In genomic region chr3:101725192-101725889, GRCh38 we compare ENCODE assay signal across 8 cellular contexts. TPM values are rescaled to one million over a fixed set of nuclear protein-coding genes. Genes with fewer than 3 reads are reported as not detected.
DNase-seq lines count a peak whose midpoint lies in the region; ATAC-seq, FAIRE-seq and TF ChIP-seq lines count a peak whose summit lies in the region.

No MANE protein-coding gene starts in this region.

- peaks cover 7 to 12% of the 10 kb centered on the region in 2 donors for H3K36me3 Mint-ChIP-seq in activated naive CD4-positive, alpha-beta T cell treated with anti-CD3 and anti-CD28 coated beads, Interleukin-2, amount 50 U/mL, for 72 hours

- no peak for TF ChIP-seq CTCF in AG09309 (IDR thresholded peaks at IDR 0.05; ENCODE audit: control insufficient read depth, insufficient read depth, low read depth, low read length, missing control alignments)
- peak in 1 of 6 experiments; percentile 1 for TF ChIP-seq CTCF in Peyer's patch (IDR thresholded peaks at IDR 0.05)
- TF ChIP-seq CTCF in pancreas (IDR thresholded peaks at IDR 0.05): no peak

- H3K27ac Mint-ChIP-seq in activated naive CD4-positive, alpha-beta T cell treated with anti-CD3 and anti-CD28 coated beads, Interleukin-2, amount 50 U/mL, for 72 hours: peak overlapping the region; percentile 90 to 93

- no peak for FAIRE-seq in pancreas (lab: Jason Lieb, UNC)

- WGBS in pancreas, 2 donors: 1 to 2% methylated on average over 21 of the region's 21 CpGs

- DNase-seq in AG09309 (ENCODE audit: low read depth): no peak
- DNase-seq in Peyer's patch: peak; percentile 59 to 77 (median 60)
- DNase-seq in activated naive CD4-positive, alpha-beta T cell treated with anti-CD3 and anti-CD28 coated beads, Interleukin-2, amount 50 U/mL, for 72 hours (ENCODE audit: low spot score in 2 of 2): peak; percentile 40 to 71
- no peak for DNase-seq in Right ventricle myocardium inferior (ENCODE audit: missing footprints)
- peak in 3 of 6 donors; percentile 23 to 67 (median 30) for DNase-seq in pancreas
- DNase-seq in NCI-H510A (lab: John Stamatoyannopoulos, UW): no peak

- intact Hi-C loops in Right ventricle myocardium inferior (cut with DNase I) (no loop called here), pancreas (cut with DNase I) (no loop called here)

- H3K9me3 ChIP-seq in Peyer's patch (no peaks in the 10 kb centered on the region), pancreas (no peaks in the 10 kb centered on the region)

- H3K36me3 ChIP-seq in Peyer's patch (peaks cover 0 to 12% (median 0%) of the 10 kb centered on the region in 3 donors), pancreas (no peaks in the 10 kb centered on the region)

- H3K27ac ChIP-seq in Peyer's patch: peak overlapping the region; percentile 64 to 81 (median 66)
- H3K27ac ChIP-seq in pancreas: peak overlapping the region in 1 of 4 donors; percentile 67

- peak; percentile 20 for ATAC-seq in GM19023 (IDR thresholded peaks at IDR 0.05; ENCODE audit: unreplicated experiment)
- ATAC-seq in HG03280 (IDR thresholded peaks at IDR 0.05; ENCODE audit: unreplicated experiment): peak; percentile 17
- ATAC-seq in activated naive CD4-positive, alpha-beta T cell treated with anti-CD3 and anti-CD28 coated beads, Interleukin-2, amount 50 U/mL, for 72 hours: peak in 1 of 2 donors; percentile 40
- ATAC-seq in Right ventricle myocardium inferior: peak; percentile 23
- ATAC-seq in pancreas: peak in 3 of 4 donors; percentile 7 to 31 (median 26)

- no peaks in the 10 kb centered on the region for H3K27me3 ChIP-seq in Peyer's patch
- H3K27me3 ChIP-seq in pancreas: no peaks in the 10 kb centered on the region

- no peaks in the 10 kb centered on the region for H3K9me3 Mint-ChIP-seq in activated naive CD4-positive, alpha-beta T cell treated with anti-CD3 and anti-CD28 coated beads, Interleukin-2, amount 50 U/mL, for 72 hours

- H3K4me3 ChIP-seq in AG09309 (ENCODE audit: control insufficient read depth, low read depth, low read length) (peak overlapping the region; percentile 73), Peyer's patch (peak overlapping the region; percentile 65 to 79 (median 68)), pancreas (peak overlapping the region; percentile 53 to 68 (median 64))

- TF ChIP-seq POLR2A in Peyer's patch (IDR thresholded peaks at IDR 0.05): no peak

- peaks cover 0 to 15% (median 8%) of the 10 kb centered on the region in 4 donors for H3K4me1 ChIP-seq in Peyer's patch
- peaks cover 0 to 7% (median 0%) of the 10 kb centered on the region in 3 donors for H3K4me1 ChIP-seq in pancreas

RNA-seq across cellular contexts. Expression of gene CEP97, which starts 0.9 kb away (rescaled TPM):
- total RNA-seq in Peyer's patch (10 to 100 TPM in 1 of 4 donors, 1 to 10 TPM in 3; 3.3 to 18.2 (median 4.7) TPM), Right ventricle myocardium inferior (7.3 TPM), pancreas (1 to 10 TPM; 1.4 to 4.6 (median 2.3) TPM)
- 10 to 100 TPM; 16.1 to 20.0 TPM for total RNA-seq in activated naive CD4-positive, alpha-beta T cell treated with anti-CD3 and anti-CD28 coated beads, Interleukin-2, amount 50 U/mL, for 72 hours
- polyA plus RNA-seq in pancreas: 1 to 10 TPM in 1 of 2 donors, under 1 TPM in 1; 0.76 to 1.4 TPM

RNA-seq across cellular contexts. Expression of gene RPL24, which starts 38.8 kb away (rescaled TPM):
- total RNA-seq in Peyer's patch: 100 to 1,000 TPM; 392 to 657 (median 458) TPM
- 1,000 to 10,000 TPM; 1,662 to 1,709 TPM for total RNA-seq in activated naive CD4-positive, alpha-beta T cell treated with anti-CD3 and anti-CD28 coated beads, Interleukin-2, amount 50 U/mL, for 72 hours
- 829 TPM for total RNA-seq in Right ventricle myocardium inferior
- total RNA-seq in pancreas: 1,000 to 10,000 TPM in 1 of 6 donors, 100 to 1,000 TPM in 5; 613 to 1,028 (median 732) TPM
- 1,000 to 10,000 TPM; 1,530 to 2,125 TPM for polyA plus RNA-seq in pancreas

RNA-seq across cellular contexts. Expression of gene ZBTB11, which starts 48.4 kb away (rescaled TPM):
- total RNA-seq in Peyer's patch (10 to 100 TPM; 15.5 to 25.5 (median 22.9) TPM), Right ventricle myocardium inferior (9.7 TPM), pancreas (10 to 100 TPM in 1 of 6 donors, 1 to 10 TPM in 5; 5.4 to 11.0 (median 7.7) TPM)
- 10 to 100 TPM; 22.7 to 48.1 TPM for total RNA-seq in activated naive CD4-positive, alpha-beta T cell treated with anti-CD3 and anti-CD28 coated beads, Interleukin-2, amount 50 U/mL, for 72 hours
- polyA plus RNA-seq in pancreas: 1 to 10 TPM; 4.5 to 6.8 TPM

RNA-seq across cellular contexts. Expression of gene NXPE3, which starts 53.7 kb away (rescaled TPM):
- total RNA-seq in Peyer's patch (10 to 100 TPM in 1 of 4 donors, 1 to 10 TPM in 3; 1.4 to 62.7 (median 3.2) TPM), Right ventricle myocardium inferior (42.0 TPM), pancreas (1 to 10 TPM; 1.8 to 4.3 (median 2.4) TPM)
- total RNA-seq in activated naive CD4-positive, alpha-beta T cell treated with anti-CD3 and anti-CD28 coated beads, Interleukin-2, amount 50 U/mL, for 72 hours: 10 to 100 TPM; 17.3 to 21.4 TPM
- polyA plus RNA-seq in pancreas: 1 to 10 TPM; 1.4 to 3.3 TPM

Comparison
In these comparisons a context has a peak if more than half of its experiments do, and no peak if none do; other contexts are left out.
1. DNase-seq: peak in Peyer's patch (3 of 3) and activated naive CD4-positive, alpha-beta T cell treated with anti-CD3 and anti-CD28 coated beads, Interleukin-2, amount 50 U/mL, for 72 hours (2 of 2); none in AG09309 (single experiment), Right ventricle myocardium inferior (single experiment) and NCI-H510A (single experiment).
2. Peak in every context shown above with its lines, with median percentiles within 50 percentile points of each other: H3K4me3 ChIP-seq.